In genomic region chr5:14242447-14242846, GRCh38 we compare ENCODE assay signal across 15 cellular contexts.
DNase-seq lines count a peak whose midpoint lies in the region; ATAC-seq and TF ChIP-seq lines count a peak whose summit lies in the region.
"Had no signal": no experiment of that assay in that cellular context is flagged by ENCODE, and none has a peak within 500 bp of the region (broad histone marks: within the 10 kb centered on the region; RNA-seq: fewer than 3 reads in every experiment).

No MANE protein-coding gene starts in this region.

- ATAC-seq in GM21737 (IDR thresholded peaks at IDR 0.05; ENCODE audit: unreplicated experiment) = no peak

- H3K4me3 ChIP-seq in BE2C (ENCODE audit: low read depth, low read length) = no peak overlapping the region
- H3K4me3 ChIP-seq in HEK293 (ENCODE audit: low read depth, low read length) = no peak overlapping the region
- H3K4me3 ChIP-seq in esophagus muscularis mucosa = no peak overlapping the region

- no peak for TF ChIP-seq EP300 in esophagus muscularis mucosa (IDR thresholded peaks at IDR 0.05)

- H3K27ac ChIP-seq in HEK293 (ENCODE audit: extremely low read depth, low read depth, low read length) = no peak overlapping the region
- H3K27ac ChIP-seq in adipose tissue (ENCODE audit: low read depth, low read length) = peak overlapping the region; percentile 5
- H3K27ac ChIP-seq in esophagus muscularis mucosa (replicated peaks in 1 of 4) = no peak overlapping the region
- H3K27ac ChIP-seq in caudate nucleus (ENCODE audit: low read depth, low read length) = no peak overlapping the region

- intact Hi-C loops in esophagus muscularis mucosa (cut with DNase I) = no loop called here

- no peak for DNase-seq in BE2C
- DNase-seq in esophagus muscularis mucosa (ENCODE audit: extremely low spot score) = peak; percentile 57
- DNase-seq in LoVo (ENCODE audit: low spot score) = no peak
- DNase-seq in GDM1 (lab: John Stamatoyannopoulos, UW) = no peak
- no peak for DNase-seq in caudate nucleus (lab: John Stamatoyannopoulos, UW)
- DNase-seq: ACHN; C1 segment of cervical spinal cord; CD4-positive, alpha-beta T cell; DMS153; DMS79 treated with DMSO at 0.1 percent for 48 hours; EL; HCEC 1CT had no signal

- no peaks in the 10 kb centered on the region for H3K27me3 ChIP-seq in BE2C
- H3K27me3 ChIP-seq in esophagus muscularis mucosa = no peaks in the 10 kb centered on the region

- peak; percentile 13; the same call in 1 of the 2 replicates for TF ChIP-seq CTCF in BE2C (IDR thresholded peaks at IDR 0.05; ENCODE audit: low read depth, low read length)
- TF ChIP-seq CTCF in HEK293 (tag by site-specific recombination; IDR thresholded peaks at IDR 0.05) = no peak
- TF ChIP-seq CTCF in esophagus muscularis mucosa (IDR thresholded peaks at IDR 0.05) = no peak

- H3K36me3 ChIP-seq in BE2C (no peaks in the 10 kb centered on the region), HEK293 (ENCODE audit: control insufficient read depth in 2 of 2, insufficient read depth in 1 of 2, low read length in 2 of 2) (no peaks in the 10 kb centered on the region), esophagus muscularis mucosa (no peaks in the 10 kb centered on the region)

- WGBS in adipose tissue, 3 donors = 88 to 97% (median 95%) methylated on average over 6 of the region's 6 CpGs
- 90% methylated on average over 6 of the region's 6 CpGs for WGBS in esophagus muscularis mucosa

- CTCF ChIA-PET in HEK293 (lab: Yijun Ruan, JAX) = interaction anchor here (1.0 to 1.6 kb wide), 3 partner anchors 8 to 255 kb away, joined by 3 to 4 read pairs (median 4); no protein-coding TSS in a partner anchor

- TF ChIP-seq POLR2A in esophagus muscularis mucosa (IDR thresholded peaks at IDR 0.05; ENCODE audit: low read depth) = no peak

- POLR2A ChIA-PET in HEK293 (lab: Yijun Ruan, JAX) = no interaction called here

- H3K4me1 ChIP-seq in BE2C = peaks cover 37% of the 10 kb centered on the region
- H3K4me1 ChIP-seq in HEK293 (ENCODE audit: control insufficient read depth, insufficient read depth, low read length) = peaks cover 28% of the 10 kb centered on the region
- peaks cover 44 to 97% (median 90%) of the 10 kb centered on the region in 4 donors for H3K4me1 ChIP-seq in esophagus muscularis mucosa

- H3K9me3 ChIP-seq in BE2C (no peaks in the 10 kb centered on the region), HEK293 (ENCODE audit: control insufficient read depth, insufficient read depth, low read depth, low read length) (no peaks in the 10 kb centered on the region), esophagus muscularis mucosa (no peaks in the 10 kb centered on the region)

TF ChIP-seq in HEK293, 187 proteins besides CTCF, POLR2A, EP300 and RAD21:
- TF ChIP-seq ZNF280C (tag by site-specific recombination; IDR thresholded peaks at IDR 0.05) = no peak
- TF ChIP-seq ZNF600 (tag by site-specific recombination; IDR thresholded peaks at IDR 0.05) = peak; percentile 10; the same call in 1 of the 2 replicates
TF ChIP-seq in HEK293: peak in this region for 1.
